In the genomic region with DNA sequence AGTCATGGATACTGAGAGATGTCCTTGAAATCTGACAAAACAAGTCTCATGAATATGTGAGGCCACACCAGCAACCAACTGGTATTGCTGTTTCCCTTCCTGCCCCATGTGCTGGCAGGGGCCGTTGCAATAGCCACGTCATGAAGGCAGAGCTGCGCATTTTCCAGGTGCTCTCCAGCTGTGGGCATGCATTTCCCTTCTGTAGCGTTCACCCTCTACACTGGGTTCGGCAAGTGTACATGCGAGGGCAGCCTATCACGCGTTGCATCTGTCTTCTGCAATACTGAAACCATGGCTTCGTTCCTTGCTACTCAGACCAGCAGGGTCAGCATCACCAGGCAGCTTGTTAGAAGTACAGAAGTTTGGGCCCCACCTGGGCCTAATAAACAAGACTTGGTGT, we compare ENCODE assay signal across 28 cellular contexts.
"Had no signal": no experiment of that assay in that cellular context is flagged by ENCODE, and none has a peak within 500 bp of the region (broad histone marks: within the 10 kb centered on the region; RNA-seq: fewer than 3 reads in every experiment).

No MANE protein-coding gene starts in this region.

- H3K27ac ChIP-seq: adrenal gland, body of pancreas, gastroesophageal sphincter, hepatocyte, pancreas, prostate gland, upper lobe of left lung, vagina, WERI-Rb-1 had no signal

- H3K9me3 ChIP-seq: adrenal gland, body of pancreas, gastroesophageal sphincter, pancreas, prostate gland, upper lobe of left lung, vagina had no signal

- DNase-seq: activated CD4-positive, alpha-beta T cell treated with anti-CD3 and anti-CD28 coated beads for 48 hours; activated CD4-positive, alpha-beta T cell treated with anti-CD3 and anti-CD28 coated beads, Interleukin-2, amount 50 U/mL, for 48 hours; activated effector memory CD4-positive, alpha-beta T cell treated with Interleukin-2 at 50 U/mL for 16 hours; activated naive CD4-positive, alpha-beta T cell treated with anti-CD3 and anti-CD28 coated beads for 36 hours; activated naive CD8-positive, alpha-beta T cell treated with anti-CD3 and anti-CD28 coated beads for 36 hours; adrenal gland; aorta; body of pancreas; dermis blood vessel endothelial cell; effector memory CD4-positive, alpha-beta T cell; erythroblast; left cardiac atrium; mammary epithelial cell; nucleus accumbens; pancreas; retina; stimulated activated CD4-positive, alpha-beta T cell treated with anti-CD3 and anti-CD28 coated beads, Interleukin-15, amount 100 ng/mL, for 24 hours; stimulated activated CD4-positive, alpha-beta T cell treated with anti-CD3 and anti-CD28 coated beads, Interleukin-2, amount 100 ng/mL, for 24 hours; T-helper 9 cell; upper lobe of left lung; WERI-Rb-1 had no signal

- H3K4me1 ChIP-seq: adrenal gland, body of pancreas, gastroesophageal sphincter, pancreas, prostate gland, vagina had no signal

- H3K36me3 ChIP-seq: adrenal gland, gastroesophageal sphincter, pancreas, prostate gland, upper lobe of left lung, vagina, WERI-Rb-1 had no signal

- H3K27me3 Mint-ChIP-seq: activated naive CD8-positive, alpha-beta T cell treated with anti-CD3 and anti-CD28 coated beads for 36 hours; stimulated activated naive CD8-positive, alpha-beta T cell treated with anti-CD3 and anti-CD28 coated beads, Interleukin-15, Interleukin-2, amounts not matched to agents 100 ng/mL and 50 ng/mL, for 24 hours had no signal

- H3K9me3 Mint-ChIP-seq: activated naive CD4-positive, alpha-beta T cell treated with anti-CD3 and anti-CD28 coated beads for 36 hours; stimulated activated naive CD8-positive, alpha-beta T cell treated with anti-CD3 and anti-CD28 coated beads, Interleukin-15, Interleukin-2, amounts not matched to agents 100 ng/mL and 50 ng/mL, for 24 hours had no signal

- H3K27ac Mint-ChIP-seq: activated naive CD4-positive, alpha-beta T cell treated with anti-CD3 and anti-CD28 coated beads for 36 hours; activated naive CD8-positive, alpha-beta T cell treated with anti-CD3 and anti-CD28 coated beads for 36 hours; stimulated activated naive CD8-positive, alpha-beta T cell treated with anti-CD3 and anti-CD28 coated beads, Interleukin-15, Interleukin-2, amounts not matched to agents 100 ng/mL and 50 ng/mL, for 24 hours had no signal

- H3K4me2 ChIP-seq: hepatocyte, smooth muscle cell had no signal

- ATAC-seq: activated CD4-positive, CD25-positive, alpha-beta regulatory T cell treated with anti-CD3 and anti-CD28 coated beads, Interleukin-2, amount 50 U/mL, for 24 hours; body of pancreas; gastroesophageal sphincter; left cardiac atrium; pancreas had no signal

- H3K4me3 ChIP-seq: adrenal gland, body of pancreas, gastroesophageal sphincter, hepatocyte, pancreas, prostate gland, smooth muscle cell, upper lobe of left lung, vagina had no signal

- H3K36me3 Mint-ChIP-seq: activated naive CD8-positive, alpha-beta T cell treated with anti-CD3 and anti-CD28 coated beads for 36 hours had no signal

- H3K79me2 ChIP-seq: hepatocyte had no signal

- H2AFZ ChIP-seq: hepatocyte had no signal

- H3K4me3 Mint-ChIP-seq: activated naive CD4-positive, alpha-beta T cell treated with anti-CD3 and anti-CD28 coated beads for 36 hours; activated naive CD8-positive, alpha-beta T cell treated with anti-CD3 and anti-CD28 coated beads for 36 hours; stimulated activated naive CD8-positive, alpha-beta T cell treated with anti-CD3 and anti-CD28 coated beads, Interleukin-15, Interleukin-2, amounts not matched to agents 100 ng/mL and 50 ng/mL, for 24 hours had no signal

- H3K27me3 ChIP-seq: adrenal gland, body of pancreas, gastroesophageal sphincter, hepatocyte, pancreas, upper lobe of left lung, vagina had no signal
